In the genomic region with DNA sequence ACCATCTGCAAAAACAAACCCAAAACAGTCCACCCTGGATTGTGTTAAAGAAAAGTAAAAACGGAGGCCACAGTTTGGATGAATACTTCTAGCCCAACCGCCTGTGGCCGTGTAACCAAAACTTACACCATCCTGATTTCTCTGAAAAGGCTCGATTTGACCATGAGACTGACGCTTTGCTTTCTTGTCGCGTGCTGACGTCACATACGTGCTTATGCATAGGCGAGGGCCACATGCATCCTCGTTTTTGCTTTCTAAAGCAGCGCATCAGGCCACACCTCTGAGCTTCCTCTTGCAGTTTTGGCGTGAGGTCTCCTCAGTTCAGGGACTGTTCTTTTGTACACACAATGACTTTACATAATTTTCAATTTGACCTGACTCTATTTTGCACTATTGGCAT, we compare ENCODE assay signal across 31 cellular contexts.
"Had no signal": no experiment of that assay in that cellular context is flagged by ENCODE, and none has a peak within 500 bp of the region (broad histone marks: within the 10 kb centered on the region; RNA-seq: fewer than 3 reads in every experiment).

No MANE protein-coding gene starts in this region.

- ATAC-seq: activated CD4-positive, alpha-beta T cell treated with anti-CD3 and anti-CD28 coated beads for 36 hours; activated CD4-positive, CD25-positive, alpha-beta regulatory T cell treated with anti-CD3 and anti-CD28 coated beads, Interleukin-2, amount 50 U/mL, for 24 hours; activated naive CD4-positive, alpha-beta T cell treated with anti-CD3 and anti-CD28 coated beads, Interleukin-2, amount 50 U/mL, for 72 hours; activated T-cell treated with anti-CD3 and anti-CD28 coated beads, Interleukin-2, amount 50 U/mL, for 72 hours; gastroesophageal sphincter; T-helper 17 cell had no signal

- H3K4me1 ChIP-seq: ascending aorta, breast epithelium, colonic mucosa, esophagus squamous epithelium, gastroesophageal sphincter had no signal

- H3K4me3 ChIP-seq: ascending aorta, breast epithelium, cardiac muscle cell, colonic mucosa, esophagus squamous epithelium, gastroesophageal sphincter had no signal

- H3K27me3 ChIP-seq: ascending aorta, cardiac muscle cell, colonic mucosa, esophagus squamous epithelium, gastroesophageal sphincter had no signal

- H3K36me3 ChIP-seq: ascending aorta, breast epithelium, cardiac muscle cell, colonic mucosa, esophagus squamous epithelium, gastroesophageal sphincter, WERI-Rb-1 had no signal

- DNase-seq: activated B cell treated with CpG ODN at 0.5 μM for 24 hours; activated CD4-positive, alpha-beta memory T cell treated with anti-CD3 and anti-CD28 coated beads, Interleukin-2, amount 10 ng/mL, durations not matched to agents 7 days and 5 days; activated CD4-positive, alpha-beta T cell treated with anti-CD3 and anti-CD28 coated beads for 36 hours; activated CD4-positive, alpha-beta T cell treated with anti-CD3 and anti-CD28 coated beads, Interleukin-2, amount 10 ng/mL, durations not matched to agents 7 days and 5 days; activated CD4-positive, alpha-beta T cell treated with anti-CD3 and anti-CD28 coated beads, Interleukin-2, amount 50 U/mL, for 4 hours; activated CD8-positive, alpha-beta memory T cell treated with anti-CD3 and anti-CD28 coated beads for 24 hours; activated CD8-positive, alpha-beta memory T cell treated with anti-CD3 and anti-CD28 coated beads, Interleukin-2, amount 50 U/mL, for 4 hours; activated gamma-delta T cell; activated naive CD4-positive, alpha-beta T cell; activated naive CD4-positive, alpha-beta T cell treated with anti-CD3 and anti-CD28 coated beads, Interleukin-2, amount 10 ng/mL, durations not matched to agents 7 days and 5 days; activated naive CD8-positive, alpha-beta T cell treated with anti-CD3 and anti-CD28 coated beads, Interleukin-2, amount 10 ng/mL, durations not matched to agents 7 days and 5 days; activated T-cell treated with anti-CD3 and anti-CD28 coated beads for 4 hours; activated T-cell treated with anti-CD3 and anti-CD28 coated beads, Interleukin-2, amount 50 U/mL, for 24 hours; activated T-cell treated with anti-CD3 and anti-CD28 coated beads, Interleukin-2, amount 50 U/mL, for 72 hours; central memory CD4-positive, alpha-beta T cell; cerebellar nuclear complex; colonic mucosa; effector CD8-positive, alpha-beta T cell; esophagus squamous epithelium; foreskin melanocyte; T-helper 1 cell; T-helper 17 cell; T1000; WERI-Rb-1 had no signal

- H3K9me3 ChIP-seq: ascending aorta, breast epithelium, colonic mucosa, esophagus squamous epithelium, gastroesophageal sphincter had no signal

- H3K27ac ChIP-seq: ascending aorta, breast epithelium, cardiac muscle cell, colonic mucosa, epithelial cell of prostate, esophagus squamous epithelium, gastroesophageal sphincter, WERI-Rb-1 had no signal
